8 cellular contexts compared by ENCODE assay signal in genomic region chr5:180072256-180072548, GRCh38. TPM values are rescaled to one million over a fixed set of nuclear protein-coding genes. Genes with fewer than 3 reads are reported as not detected.
DNase-seq lines count a peak whose midpoint lies in the region; ATAC-seq and TF ChIP-seq lines count a peak whose summit lies in the region.

No MANE protein-coding gene starts in this region.

- peaks cover 18% of the 10 kb centered on the region for H3K4me1 Mint-ChIP-seq in activated CD4-positive, alpha-beta memory T cell treated with anti-CD3 and anti-CD28 coated beads, Interleukin-2, amount 10 ng/mL, durations not matched to agents 7 days and 5 days
- H3K4me1 Mint-ChIP-seq in immature natural killer cell, result peaks cover 44 to 54% of the 10 kb centered on the region in 2 donors

- peak overlapping the region; percentile 88; the same call in 1 of the 2 replicates for H3K27ac ChIP-seq in HEK293 (ENCODE audit: extremely low read depth, low read depth, low read length)
- peak overlapping the region; percentile 90 to 98 (median 97) for H3K27ac ChIP-seq in spleen

- H3K36me3 Mint-ChIP-seq in activated CD4-positive, alpha-beta memory T cell treated with anti-CD3 and anti-CD28 coated beads, Interleukin-2, amount 10 ng/mL, durations not matched to agents 7 days and 5 days (ENCODE audit: low read depth), result peaks cover 2% of the 10 kb centered on the region
- H3K36me3 Mint-ChIP-seq in immature natural killer cell, result no peaks in the 10 kb centered on the region

- 0 out of 2 replicates have a peak, but pooled peaks cover 4% of the 10 kb centered on the region for H3K4me1 ChIP-seq in HEK293 (ENCODE audit: control insufficient read depth, insufficient read depth, low read length)
- peaks cover 10 to 50% (median 27%) of the 10 kb centered on the region in 6 donors for H3K4me1 ChIP-seq in spleen

- H3K27ac Mint-ChIP-seq in activated CD4-positive, alpha-beta memory T cell treated with anti-CD3 and anti-CD28 coated beads, Interleukin-2, amount 10 ng/mL, durations not matched to agents 7 days and 5 days, result no peak overlapping the region
- H3K27ac Mint-ChIP-seq in immature natural killer cell, result peak overlapping the region; percentile 48 to 91 (median 84)

- H3K27me3 ChIP-seq in spleen (replicated peaks in 1 of 7), result peaks cover 0 to 1% (median 0%) of the 10 kb centered on the region in 7 donors

- 17 to 21% (median 20%) methylated on average over 14 of the region's 14 CpGs for WGBS in spleen, 5 donors

- no peaks in the 10 kb centered on the region for H3K36me3 ChIP-seq in HEK293 (ENCODE audit: control insufficient read depth in 2 of 2, insufficient read depth in 1 of 2, low read length in 2 of 2)
- H3K36me3 ChIP-seq in spleen, result no peaks in the 10 kb centered on the region

- intact Hi-C loops in spleen (cut with DNase I; ENCODE audit: low total_unique reads), result no loop called here

- in situ Hi-C loops in KBM-7 (cut with MboI; ENCODE audit: low pct_unique_long_range_greater_than_20kb, low sequenced_read_pairs), result no loop called here

- H3K9me3 Mint-ChIP-seq in activated CD4-positive, alpha-beta memory T cell treated with anti-CD3 and anti-CD28 coated beads, Interleukin-2, amount 10 ng/mL, durations not matched to agents 7 days and 5 days, result peaks cover 4% of the 10 kb centered on the region
- no peaks in the 10 kb centered on the region for H3K9me3 Mint-ChIP-seq in immature natural killer cell

- H3K4me3 ChIP-seq in HEK293 (ENCODE audit: low read depth, low read length) (no peak overlapping the region), spleen (peak overlapping the region in 7 of 8 donors; percentile 47 to 94 (median 79))

- H3K9me3 ChIP-seq in HEK293 (ENCODE audit: control insufficient read depth, insufficient read depth, low read depth, low read length) (no peaks in the 10 kb centered on the region), spleen (peaks cover 0 to 4% (median 0%) of the 10 kb centered on the region in 8 donors)

- no peak for DNase-seq in activated CD4-positive, alpha-beta memory T cell treated with anti-CD3 and anti-CD28 coated beads, Interleukin-2, amount 10 ng/mL, durations not matched to agents 7 days and 5 days
- DNase-seq in immature natural killer cell (no peak), spleen (no peak), NAMALWA (ENCODE audit: low spot score) (no peak), KBM-7 (no peak)

- POLR2A ChIA-PET in HEK293 (lab: Yijun Ruan, JAX), result no interaction called here
- POLR2A ChIA-PET in activated CD4-positive, alpha-beta memory T cell treated with anti-CD3 and anti-CD28 coated beads, Interleukin-2, amount 10 ng/mL, durations not matched to agents 7 days and 5 days (lab: Charles Lee), result no interaction called here

- TF ChIP-seq CTCF in HEK293 (tag by site-specific recombination; IDR thresholded peaks at IDR 0.05), result no peak
- TF ChIP-seq CTCF in spleen (IDR thresholded peaks at IDR 0.05 in 8 of 11, conservative IDR thresholded peaks at IDR 0.05 in 3 of 11), result no peak

- CTCF ChIA-PET in HEK293 (lab: Yijun Ruan, JAX), result no interaction called here
- CTCF ChIA-PET in activated CD4-positive, alpha-beta memory T cell treated with anti-CD3 and anti-CD28 coated beads, Interleukin-2, amount 10 ng/mL, durations not matched to agents 7 days and 5 days (lab: Charles Lee), result no interaction called here

- peak overlapping the region; percentile 41 for H3K4me3 Mint-ChIP-seq in activated CD4-positive, alpha-beta memory T cell treated with anti-CD3 and anti-CD28 coated beads, Interleukin-2, amount 10 ng/mL, durations not matched to agents 7 days and 5 days
- H3K4me3 Mint-ChIP-seq in immature natural killer cell, result peak overlapping the region; percentile 77 to 87 (median 84)

- ATAC-seq in GM18519 (IDR thresholded peaks at IDR 0.05; ENCODE audit: low FRiP score, unreplicated experiment) (no peak), GM21390 (IDR thresholded peaks at IDR 0.05; ENCODE audit: unreplicated experiment) (no peak)

- H3K27me3 Mint-ChIP-seq in activated CD4-positive, alpha-beta memory T cell treated with anti-CD3 and anti-CD28 coated beads, Interleukin-2, amount 10 ng/mL, durations not matched to agents 7 days and 5 days, result peaks cover 27% of the 10 kb centered on the region
- peaks cover 5 to 9% (median 5%) of the 10 kb centered on the region in 3 donors for H3K27me3 Mint-ChIP-seq in immature natural killer cell (ENCODE audit: low read depth in 3 of 3)

- TF ChIP-seq POLR2A in spleen (IDR thresholded peaks at IDR 0.05), result no peak

TF ChIP-seq in HEK293, 187 proteins besides CTCF, POLR2A, EP300 and RAD21 (continues in another document):
- peak; percentile 2; the same call in 1 of the 2 replicates for TF ChIP-seq ZNF596 (tag by site-specific recombination; IDR thresholded peaks at IDR 0.05)
- no peak for TF ChIP-seq ZNF302 (tag by site-specific recombination; IDR thresholded peaks at IDR 0.05; ENCODE audit: low read depth)
- TF ChIP-seq ZNF501 (tag by site-specific recombination; IDR thresholded peaks at IDR 0.05), result peak; percentile 45; the same call in 1 of the 2 replicates
- TF ChIP-seq PRDM1 (tag by site-specific recombination; IDR thresholded peaks at IDR 0.05), result no peak
- TF ChIP-seq SP2 (tag by site-specific recombination; IDR thresholded peaks at IDR 0.05), result no peak
- peak; percentile 96 for TF ChIP-seq ZNF560 (tag by site-specific recombination; IDR thresholded peaks at IDR 0.05; ENCODE audit: borderline replicate concordance)
- TF ChIP-seq ZBTB8A (tag by site-specific recombination; IDR thresholded peaks at IDR 0.05), result peak; percentile 90
- peak; percentile 2; the same call in 1 of the 2 replicates for TF ChIP-seq ZNF76 (tag by site-specific recombination; IDR thresholded peaks at IDR 0.05; ENCODE audit: borderline replicate concordance, low read depth)
- 0 out of 2 replicates have a peak, but pooled peaks have one; percentile 45 for TF ChIP-seq HOXD13 (CRISPR knock-in tag; IDR thresholded peaks at IDR 0.05; ENCODE audit: borderline replicate concordance)
- TF ChIP-seq KLF7 (tag by site-specific recombination; IDR thresholded peaks at IDR 0.05; ENCODE audit: borderline replicate concordance), result 0 out of 2 replicates have a peak, but pooled peaks have one; percentile 8
- TF ChIP-seq ZNF518A (tag by site-specific recombination; conservative IDR thresholded peaks at IDR 0.05; ENCODE audit: low read depth), result peak; percentile 43; the same call in 1 of the 2 replicates
- no peak for TF ChIP-seq ZNF155 (tag by site-specific recombination; IDR thresholded peaks at IDR 0.05)
- peak; percentile 79; the same call in 1 of the 2 replicates for TF ChIP-seq ZNF626 (tag by site-specific recombination; IDR thresholded peaks at IDR 0.05)
- peak; percentile 77 for TF ChIP-seq ZXDB (tag by site-specific recombination; IDR thresholded peaks at IDR 0.05)
- 0 out of 2 replicates have a peak, but pooled peaks have one; percentile 75 for TF ChIP-seq ZNF324 (tag by site-specific recombination; IDR thresholded peaks at IDR 0.05)
- TF ChIP-seq SP7 (tag by site-specific recombination; IDR thresholded peaks at IDR 0.05), result peak; percentile 40; the same call in 1 of the 2 replicates
- 0 out of 2 replicates have a peak, but pooled peaks have one; percentile 76 for TF ChIP-seq ZNF184 (tag by site-specific recombination; IDR thresholded peaks at IDR 0.05)
- TF ChIP-seq ZNF2 (tag by site-specific recombination; IDR thresholded peaks at IDR 0.05), result peak; percentile 65; the same call in 1 of the 2 replicates

RNA-seq across cellular contexts. Expression of gene RNF130, which starts 0.6 kb away (rescaled TPM):
- total RNA-seq in activated CD4-positive, alpha-beta memory T cell treated with anti-CD3 and anti-CD28 coated beads, Interleukin-2, amount 10 ng/mL, durations not matched to agents 7 days and 5 days, result 1 to 10 TPM; 2.9 to 3.4 TPM
- polyA plus RNA-seq in immature natural killer cell (10 to 100 TPM; 24.8 to 42.8 (median 38.2) TPM), spleen (10 to 100 TPM; 44.1 to 57.0 (median 45.4) TPM)
- total RNA-seq in spleen, result 100 to 1,000 TPM in 1 of 7 donors, 10 to 100 TPM in 6; 64.5 to 119 (median 84.1) TPM

Comparison
In these comparisons a context has a peak if more than half of its experiments do, and no peak if none do; other contexts are left out.
1. RNA of gene RNF130, which starts 0.6 kb away (total RNA-seq): 64.5 to 119 TPM in spleen; 2.9 to 3.4 TPM in activated CD4-positive, alpha-beta memory T cell treated with anti-CD3 and anti-CD28 coated beads, Interleukin-2, amount 10 ng/mL, durations not matched to agents 7 days and 5 days; every median in the first group is over 10 times any median in the second.